2 cellular contexts compared by ENCODE assay signal in genomic region chr17:8067806-8068205, GRCh38.
A peak's percentile ranks its signal among the peaks of the same experiment; 100 is the strongest.
TF ChIP-seq lines count a peak whose summit lies in the region.

No MANE protein-coding gene starts in this region.

TF ChIP-seq in HEK293, 187 proteins besides CTCF, POLR2A, EP300 and RAD21:
- TF ChIP-seq, protein P1, sequence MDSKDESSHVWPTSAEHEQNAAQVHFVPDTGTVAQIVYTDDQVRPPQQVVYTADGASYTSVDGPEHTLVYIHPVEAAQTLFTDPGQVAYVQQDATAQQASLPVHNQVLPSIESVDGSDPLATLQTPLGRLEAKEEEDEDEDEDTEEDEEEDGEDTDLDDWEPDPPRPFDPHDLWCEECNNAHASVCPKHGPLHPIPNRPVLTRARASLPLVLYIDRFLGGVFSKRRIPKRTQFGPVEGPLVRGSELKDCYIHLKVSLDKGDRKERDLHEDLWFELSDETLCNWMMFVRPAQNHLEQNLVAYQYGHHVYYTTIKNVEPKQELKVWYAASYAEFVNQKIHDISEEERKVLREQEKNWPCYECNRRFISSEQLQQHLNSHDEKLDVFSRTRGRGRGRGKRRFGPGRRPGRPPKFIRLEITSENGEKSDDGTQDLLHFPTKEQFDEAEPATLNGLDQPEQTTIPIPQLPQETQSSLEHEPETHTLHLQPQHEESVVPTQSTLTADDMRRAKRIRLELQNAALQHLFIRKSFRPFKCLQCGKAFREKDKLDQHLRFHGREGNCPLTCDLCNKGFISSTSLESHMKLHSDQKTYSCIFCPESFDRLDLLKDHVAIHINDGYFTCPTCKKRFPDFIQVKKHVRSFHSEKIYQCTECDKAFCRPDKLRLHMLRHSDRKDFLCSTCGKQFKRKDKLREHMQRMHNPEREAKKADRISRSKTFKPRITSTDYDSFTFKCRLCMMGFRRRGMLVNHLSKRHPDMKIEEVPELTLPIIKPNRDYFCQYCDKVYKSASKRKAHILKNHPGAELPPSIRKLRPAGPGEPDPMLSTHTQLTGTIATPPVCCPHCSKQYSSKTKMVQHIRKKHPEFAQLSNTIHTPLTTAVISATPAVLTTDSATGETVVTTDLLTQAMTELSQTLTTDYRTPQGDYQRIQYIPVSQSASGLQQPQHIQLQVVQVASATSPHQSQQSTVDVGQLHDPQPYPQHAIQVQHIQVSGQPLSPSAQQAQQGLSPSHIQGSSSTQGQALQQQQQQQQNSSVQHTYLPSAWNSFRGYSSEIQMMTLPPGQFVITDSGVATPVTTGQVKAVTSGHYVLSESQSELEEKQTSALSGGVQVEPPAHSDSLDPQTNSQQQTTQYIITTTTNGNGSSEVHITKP (tag by site-specific recombination; IDR thresholded peaks at IDR 0.05) = peak; percentile 37; the same call in 1 of the 2 replicates
- no peak for TF ChIP-seq ZNF157 (tag by site-specific recombination; IDR thresholded peaks at IDR 0.05)

TF ChIP-seq in H1, 55 proteins besides CTCF, POLR2A, EP300 and RAD21:
- no peak for TF ChIP-seq SP2 (IDR thresholded peaks at IDR 0.05; ENCODE audit: low read length)
- TF ChIP-seq GTF2F1 (IDR thresholded peaks at IDR 0.05; ENCODE audit: borderline replicate concordance, low read depth, low read length) = no peak
- no peak for TF ChIP-seq EGR1 (IDR thresholded peaks at IDR 0.05; ENCODE audit: borderline replicate concordance, low read depth, low read length)
- no peak for TF ChIP-seq JUND (IDR thresholded peaks at IDR 0.05; ENCODE audit: low read length)
- TF ChIP-seq FOSL1 (IDR thresholded peaks at IDR 0.05; ENCODE audit: insufficient read depth, low read depth, low read length) = no peak
- TF ChIP-seq SAP30 (IDR thresholded peaks at IDR 0.05; ENCODE audit: insufficient read depth, insufficient replicate concordance, low read length) = no peak
- TF ChIP-seq NRF1 (IDR thresholded peaks at IDR 0.05; ENCODE audit: low read depth, low read length) = no peak
- no peak for TF ChIP-seq TAF1 (IDR thresholded peaks at IDR 0.05; ENCODE audit: low read depth, low read length)
- no peak for TF ChIP-seq BCL11A (IDR thresholded peaks at IDR 0.05; ENCODE audit: low read depth in 2 of 2, low read length in 2 of 2)
- no peak for TF ChIP-seq ZNF274 (IDR thresholded peaks at IDR 0.05; ENCODE audit: borderline replicate concordance, extremely low read depth, low read length)
- TF ChIP-seq CBX5 (IDR thresholded peaks at IDR 0.05; ENCODE audit: low read depth, low read length) = no peak
- TF ChIP-seq SRF (IDR thresholded peaks at IDR 0.05; ENCODE audit: low read depth, low read length) = no peak
- no peak for TF ChIP-seq TBP (IDR thresholded peaks at IDR 0.05; ENCODE audit: low read depth, low read length)
- TF ChIP-seq YY1 (IDR thresholded peaks at IDR 0.05; ENCODE audit: low read depth, low read length) = no peak
- TF ChIP-seq HDAC2 (IDR thresholded peaks at IDR 0.05; ENCODE audit: borderline replicate concordance in 1 of 2, low read depth in 2 of 2, low read length in 2 of 2) = no peak
